Comparison of ENCODE assay signal across 1 cellular context in genomic region chr3:47007001-47007400, GRCh38.
TF ChIP-seq lines count a peak whose summit lies in the region.

No MANE protein-coding gene starts in this region.

TF ChIP-seq in WTC11, 78 proteins besides CTCF, POLR2A, EP300 and RAD21 (continued from another document):
- no peak for TF ChIP-seq JUN (CRISPR knock-in tag; IDR thresholded peaks at IDR 0.05)
- no peak for TF ChIP-seq ZNF263 (CRISPR knock-in tag; IDR thresholded peaks at IDR 0.05; ENCODE audit: low read depth)
- TF ChIP-seq STAT6 (CRISPR knock-in tag; conservative IDR thresholded peaks at IDR 0.05; ENCODE audit: low read depth), result no peak
- no peak for TF ChIP-seq ZNF423 (CRISPR knock-in tag; IDR thresholded peaks at IDR 0.05)
- TF ChIP-seq RORB (CRISPR knock-in tag; IDR thresholded peaks at IDR 0.05), result no peak
- TF ChIP-seq TEAD4 (CRISPR knock-in tag; IDR thresholded peaks at IDR 0.05), result no peak
TF ChIP-seq in WTC11: peak in this region for 0.
